Comparison of ENCODE assay signal across 1 cellular context in the genomic region with DNA sequence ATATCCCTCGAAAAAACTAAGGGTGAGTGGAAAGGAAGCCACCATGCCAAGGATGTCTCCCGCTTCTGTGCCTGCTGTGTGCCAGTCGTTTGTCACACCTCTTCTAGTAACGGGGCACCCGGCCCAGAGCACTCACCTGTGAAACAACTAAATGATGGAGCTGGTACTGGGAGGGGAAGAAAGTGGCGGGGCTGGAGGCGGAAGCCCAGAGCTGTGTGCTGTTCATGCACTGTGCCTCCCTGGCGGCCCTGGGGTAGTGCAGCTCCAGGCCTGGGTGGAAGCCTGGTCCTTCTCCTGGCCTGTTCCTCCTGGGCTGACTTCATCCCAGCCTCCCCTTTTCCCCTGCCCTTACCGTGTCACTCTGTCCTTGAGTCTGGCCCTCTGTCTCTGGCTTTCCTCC.
TF ChIP-seq lines count a peak whose summit lies in the region.

No MANE protein-coding gene starts in this region.

TF ChIP-seq in HepG2, 621 proteins besides CTCF, POLR2A, EP300 and RAD21 (continued from another document):
- TF ChIP-seq AHDC1 (CRISPR knock-in tag; IDR thresholded peaks at IDR 0.05; ENCODE audit: borderline replicate concordance) (no peak), ZNF574 (CRISPR knock-in tag; IDR thresholded peaks at IDR 0.05) (no peak), ZNF749 (CRISPR knock-in tag; IDR thresholded peaks at IDR 0.05; ENCODE audit: borderline replicate concordance) (no peak), ATF7 (IDR thresholded peaks at IDR 0.05) (no peak), ATF7 (CRISPR knock-in tag; IDR thresholded peaks at IDR 0.05) (no peak)
TF ChIP-seq in HepG2: peak in this region for 0.
